ENCODE assay signal across 8 cellular contexts in genomic region chr1:26820784-26821269, GRCh38. TPM values are rescaled to one million over a fixed set of nuclear protein-coding genes. Genes with fewer than 3 reads are reported as not detected.
DNase-seq lines count a peak whose midpoint lies in the region; ATAC-seq, FAIRE-seq and TF ChIP-seq lines count a peak whose summit lies in the region.

No MANE protein-coding gene starts in this region.

- no peaks in the 10 kb centered on the region for H3K36me3 Mint-ChIP-seq in effector memory CD8-positive, alpha-beta T cell (ENCODE audit: insufficient read depth)

- H3K9ac ChIP-seq in smooth muscle cell (ENCODE audit: low read depth): no peak overlapping the region

- H3K27me3 ChIP-seq in smooth muscle cell (ENCODE audit: low read depth): no peaks in the 10 kb centered on the region
- no peaks in the 10 kb centered on the region for H3K27me3 ChIP-seq in aorta (ENCODE audit: control insufficient read depth in 1 of 2, insufficient read depth in 2 of 2, low read length in 1 of 2)

- no peak for TF ChIP-seq CTCF in smooth muscle cell (IDR thresholded peaks at IDR 0.05; ENCODE audit: borderline replicate concordance, insufficient read depth, poor library complexity, severe bottlenecking)

- no peaks in the 10 kb centered on the region for H3K79me2 ChIP-seq in smooth muscle cell (ENCODE audit: low read depth)

- peak overlapping the region; percentile 45 to 62 for H3K27ac Mint-ChIP-seq in effector memory CD8-positive, alpha-beta T cell

- H3K4me3 ChIP-seq in smooth muscle cell (no peak overlapping the region), aorta (ENCODE audit: low read length in 2 of 2) (no peak overlapping the region)

- no peak overlapping the region for H3K4me2 ChIP-seq in smooth muscle cell

- no peak overlapping the region for H2AFZ ChIP-seq in smooth muscle cell (ENCODE audit: low read depth)

- ATAC-seq in GM21825 (IDR thresholded peaks at IDR 0.05; ENCODE audit: unreplicated experiment) (peak; percentile 83), HG03521 (IDR thresholded peaks at IDR 0.05; ENCODE audit: unreplicated experiment) (no peak), aorta (ENCODE audit: low FRiP score) (no peak)
- ATAC-seq in effector memory CD8-positive, alpha-beta T cell (replicated peaks): peak; percentile 97

- intact Hi-C loops in aorta (cut with DNase I): no loop called here

- H3K36me3 ChIP-seq in smooth muscle cell (ENCODE audit: low read depth) (no peaks in the 10 kb centered on the region), aorta (ENCODE audit: control insufficient read depth in 1 of 2, insufficient read depth in 2 of 2, low read length in 1 of 2) (no peaks in the 10 kb centered on the region)

- WGBS in smooth muscle cell (ENCODE audit: low lambda C conversion rate): 88% methylated on average over 4 of the region's 4 CpGs
- 77% methylated on average over 4 of the region's 4 CpGs for WGBS in aorta, 2 donors

- H3F3A ChIP-seq in smooth muscle cell (ENCODE audit: low read depth): no peaks in the 10 kb centered on the region

- DNase-seq in GM18507 (ENCODE audit: extremely low spot score, insufficient read length, low read depth): peak; percentile 60
- DNase-seq in MV-4-11 (lab: John Stamatoyannopoulos, UW): peak; percentile 95
- peak in 2 of 3 experiments; percentile 27 to 31 for DNase-seq in effector memory CD8-positive, alpha-beta T cell
- no peak for DNase-seq in NCI-H1417 (lab: John Stamatoyannopoulos, UW)
- DNase-seq in smooth muscle cell (lab: John Stamatoyannopoulos, UW; ENCODE audit: unreplicated experiment): no peak
- DNase-seq in aorta: no peak

- H3K4me1 Mint-ChIP-seq in effector memory CD8-positive, alpha-beta T cell (ENCODE audit: low read depth in 2 of 2): peaks cover 11 to 12% of the 10 kb centered on the region in 2 donors

- H3K4me3 Mint-ChIP-seq in effector memory CD8-positive, alpha-beta T cell: peak overlapping the region; percentile 50 to 62

- H3K4me1 ChIP-seq in smooth muscle cell (ENCODE audit: low read depth): peaks cover 1% of the 10 kb centered on the region
- H3K4me1 ChIP-seq in aorta (ENCODE audit: control insufficient read depth in 1 of 2, insufficient read depth in 2 of 2, low read length in 2 of 2): no peaks in the 10 kb centered on the region

- no peaks in the 10 kb centered on the region for H4K20me1 ChIP-seq in smooth muscle cell (ENCODE audit: low read depth)

- H3K9me3 ChIP-seq in smooth muscle cell (replicated peaks; ENCODE audit: low read depth) (no peaks in the 10 kb centered on the region), aorta (ENCODE audit: control insufficient read depth, low read length) (no peaks in the 10 kb centered on the region)

- peak; percentile 82 for FAIRE-seq in GM18507 (lab: Jason Lieb, UNC)

- H3K27me3 Mint-ChIP-seq in effector memory CD8-positive, alpha-beta T cell: no peaks in the 10 kb centered on the region

- H3K27ac ChIP-seq in smooth muscle cell (ENCODE audit: low read depth): no peak overlapping the region
- H3K27ac ChIP-seq in aorta (ENCODE audit: low read depth in 1 of 2, low read length in 2 of 2): no peak overlapping the region

- no peaks in the 10 kb centered on the region for H3K9me3 Mint-ChIP-seq in effector memory CD8-positive, alpha-beta T cell

RNA-seq across cellular contexts. Expression of gene ZDHHC18, which starts 5.7 kb away (rescaled TPM):
- 16.7 and 52.5 TPM in 2 replicates for total RNA-seq in smooth muscle cell
- polyA plus RNA-seq in smooth muscle cell: 20.3 and 20.8 TPM in 2 replicates
- 10 to 100 TPM; 18.0 to 21.4 TPM for total RNA-seq in aorta
- polyA plus RNA-seq in aorta: 1 to 10 TPM; 8.0 to 8.2 TPM

RNA-seq across cellular contexts. Expression of gene PIGV, which starts 33.1 kb away (rescaled TPM):
- total RNA-seq in smooth muscle cell (9.9 and 13.8 TPM in 2 replicates), aorta (10 to 100 TPM in 1 of 2 donors, 1 to 10 TPM in 1; 6.8 to 10.3 TPM)
- polyA plus RNA-seq in smooth muscle cell (8.7 and 9.4 TPM in 2 replicates), aorta (10 to 100 TPM in 1 of 2 donors, 1 to 10 TPM in 1; 6.9 to 10.9 TPM)

RNA-seq across cellular contexts. Expression of gene SFN, which starts 42.1 kb away (rescaled TPM):
- total RNA-seq in smooth muscle cell: 62.8 and 110 TPM in 2 replicates
- polyA plus RNA-seq in smooth muscle cell: 112 and 320 TPM in 2 replicates
- 1 to 10 TPM; 3.7 to 7.6 TPM for total RNA-seq in aorta
- 10 to 100 TPM in 1 of 2 donors, 1 to 10 TPM in 1; 3.3 to 18.3 TPM for polyA plus RNA-seq in aorta

Comparison
In these comparisons a context has a peak if more than half of its experiments do, and no peak if none do; other contexts are left out.
1. DNase-seq: peak in GM18507 (single experiment), MV-4-11 (single experiment) and effector memory CD8-positive, alpha-beta T cell (2 of 3); none in NCI-H1417 (0 of 3), smooth muscle cell (single experiment) and aorta (0 of 2).
2. ATAC-seq: peak in GM21825 (single experiment) and effector memory CD8-positive, alpha-beta T cell (single experiment); none in HG03521 (single experiment) and aorta (single experiment).